ENCODE assay signal across 30 cellular contexts in the genomic region with DNA sequence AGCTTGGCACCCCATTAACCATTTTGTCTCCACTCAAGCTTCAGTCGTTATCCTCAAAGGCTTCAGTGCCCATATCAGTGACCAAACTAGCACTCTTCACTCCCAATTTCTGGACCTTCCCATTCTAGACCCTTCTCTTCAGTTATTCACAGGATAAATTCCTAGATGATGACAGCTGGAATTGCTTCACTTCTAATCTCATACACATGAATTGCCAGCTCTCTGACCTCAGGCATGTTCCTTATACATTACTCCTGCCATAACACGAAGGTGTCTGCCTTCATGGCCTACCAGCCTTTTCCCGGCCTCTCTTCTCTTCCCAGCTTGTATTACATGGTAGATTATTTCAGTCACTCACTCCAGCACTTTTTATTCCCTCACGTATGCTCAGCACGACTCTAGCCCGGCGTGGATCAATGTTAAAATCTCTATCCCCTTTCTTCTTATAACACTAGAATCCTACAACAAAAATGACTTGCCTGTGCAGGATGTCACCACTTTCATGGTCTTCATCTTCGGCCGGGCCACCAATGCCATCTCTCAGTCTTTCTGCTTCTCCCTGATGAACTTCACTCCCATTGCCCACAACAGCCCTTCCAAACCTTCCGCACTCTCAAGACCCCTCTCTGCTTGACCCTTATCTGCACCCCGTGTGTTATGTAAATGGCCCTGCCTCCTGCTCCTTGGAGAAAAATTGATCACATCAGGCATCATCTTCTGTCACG. TPM values are rescaled to one million over a fixed set of nuclear protein-coding genes. Genes with fewer than 3 reads are reported as not detected.
DNase-seq lines count a peak whose midpoint lies in the region; TF ChIP-seq lines count a peak whose summit lies in the region.
"Had no signal": no experiment of that assay in that cellular context is flagged by ENCODE, and none has a peak within 500 bp of the region (broad histone marks: within the 10 kb centered on the region; RNA-seq: fewer than 3 reads in every experiment).

No MANE protein-coding gene starts in this region.

- H2AFZ ChIP-seq in trophoblast cell (ENCODE audit: insufficient read depth, low read length, poor library complexity): no peak overlapping the region

- H4K12ac ChIP-seq in trophoblast cell (ENCODE audit: low read depth, low read length): no peak overlapping the region

- H3K9me3 ChIP-seq in adipocyte (ENCODE audit: control insufficient read depth, low read length) (no peaks in the 10 kb centered on the region), trophoblast cell (ENCODE audit: insufficient read depth, low read depth, low read length) (no peaks in the 10 kb centered on the region)
- H3K9me3 ChIP-seq: BLaER1 treated with 17β-estradiol and CSF1 and Interleukin-3, amounts not matched to agents 10 nM and 100 nM; gastroesophageal sphincter; tibial artery had no signal

- H3K36me3 ChIP-seq in adipocyte (ENCODE audit: control insufficient read depth, insufficient read depth, low read length, severe bottlenecking) (no peaks in the 10 kb centered on the region), trophoblast cell (ENCODE audit: control insufficient read depth in 1 of 2, insufficient read depth in 2 of 2, low read length in 2 of 2) (no peaks in the 10 kb centered on the region)
- H3K36me3 ChIP-seq: BLaER1 treated with 17β-estradiol and CSF1 and Interleukin-3, amounts not matched to agents 10 nM and 100 nM; gastroesophageal sphincter; tibial artery had no signal

- no peak overlapping the region for H2AK5ac ChIP-seq in trophoblast cell (ENCODE audit: low read length)

- H2BK5ac ChIP-seq in trophoblast cell (ENCODE audit: low read depth, low read length, poor library complexity): no peak overlapping the region

- no peak overlapping the region for H2BK120ac ChIP-seq in trophoblast cell (ENCODE audit: insufficient read depth, low read length, poor library complexity)

- H3K4ac ChIP-seq in trophoblast cell (ENCODE audit: low read depth, low read length): no peak overlapping the region

- no peak overlapping the region for H3K4me2 ChIP-seq in trophoblast cell (ENCODE audit: low read length)
- H3K4me2 ChIP-seq: BLaER1 treated with 17β-estradiol and CSF1 and Interleukin-3, amounts not matched to agents 10 nM and 100 nM had no signal

- H2BK12ac ChIP-seq in trophoblast cell (ENCODE audit: low read length): no peak overlapping the region

- H3K4me1 ChIP-seq in adipocyte (ENCODE audit: control insufficient read depth, insufficient read depth, low read length): peaks cover 19% of the 10 kb centered on the region
- H3K4me1 ChIP-seq in trophoblast cell (ENCODE audit: control insufficient read depth in 1 of 2, insufficient read depth in 2 of 2, low read length in 2 of 2): peaks cover 5 to 6% of the 10 kb centered on the region in 2 experiments
- H3K4me1 ChIP-seq: Caco-2 had no signal

- WGBS in trophoblast cell (ENCODE audit: extremely low coverage, insufficient coverage, insufficient read length): no CpG with 5 or more reads among the region's 12 CpGs

- H3K14ac ChIP-seq in trophoblast cell (ENCODE audit: low read length): no peak overlapping the region

- no peaks in the 10 kb centered on the region for H3K27me3 ChIP-seq in adipocyte (replicated peaks; ENCODE audit: control insufficient read depth, insufficient read depth, low read length)
- peaks cover 17% of the 10 kb centered on the region for H3K27me3 ChIP-seq in trophoblast cell (ENCODE audit: insufficient read depth, low read length)

- H3K27ac ChIP-seq in trophoblast cell (ENCODE audit: low read depth, low read length): no peak overlapping the region
- H3K27ac ChIP-seq: BLaER1 treated with 17β-estradiol and CSF1 and Interleukin-3, amounts not matched to agents 10 nM and 100 nM; gastroesophageal sphincter; HL-60; tibial artery had no signal

- no peak overlapping the region for H3K18ac ChIP-seq in trophoblast cell (ENCODE audit: low read length)

- no peak for TF ChIP-seq CTCF in fibroblast of the aortic adventitia (IDR thresholded peaks at IDR 0.05; ENCODE audit: insufficient read depth, low read length)

- H4K8ac ChIP-seq in trophoblast cell (ENCODE audit: low read depth, low read length): no peak overlapping the region

- H3K9ac ChIP-seq in adipocyte (ENCODE audit: low read length) (no peak overlapping the region), trophoblast cell (ENCODE audit: low read length) (no peak overlapping the region)
- H3K9ac ChIP-seq: BLaER1 treated with 17β-estradiol and CSF1 and Interleukin-3, amounts not matched to agents 10 nM and 100 nM had no signal

- H3K4me3 ChIP-seq in adipocyte (ENCODE audit: low read length) (no peak overlapping the region), fibroblast of the aortic adventitia (ENCODE audit: low read depth, low read length) (no peak overlapping the region), trophoblast cell (ENCODE audit: low read depth, low read length) (no peak overlapping the region)
- H3K4me3 ChIP-seq: BLaER1 treated with 17β-estradiol and CSF1 and Interleukin-3, amounts not matched to agents 10 nM and 100 nM; gastroesophageal sphincter; tibial artery had no signal

- H3K79me1 ChIP-seq in trophoblast cell (ENCODE audit: low read length): no peaks in the 10 kb centered on the region

- no peaks in the 10 kb centered on the region for H3K79me2 ChIP-seq in trophoblast cell (ENCODE audit: control insufficient read depth, insufficient read depth, low read length, poor library complexity)

- H4K91ac ChIP-seq in trophoblast cell (ENCODE audit: low read depth, low read length): no peak overlapping the region

- DNase-seq in ELR (ENCODE audit: low read depth) (peak; percentile 41), adipocyte (ENCODE audit: low read depth) (peak; percentile 23), fibroblast of the aortic adventitia (ENCODE audit: low read depth) (peak; percentile 56), trophoblast cell (peak in 1 of 2 donors; percentile 39), middle frontal gyrus (ENCODE audit: extremely low spot score, low spot score) (no peak), cortex of kidney (lab: John Stamatoyannopoulos, UW) (no peak)
- DNase-seq in stimulated activated CD8-positive, alpha-beta memory T cell treated with anti-CD3 and anti-CD28 coated beads, Interleukin-4, amount 100 ng/mL, for 48 hours: no peak
- DNase-seq: activated CD4-positive, alpha-beta memory T cell treated with anti-CD3 and anti-CD28 coated beads, Interleukin-2, amount 10 ng/mL, durations not matched to agents 7 days and 5 days; activated CD4-positive, CD25-positive, alpha-beta regulatory T cell treated with anti-CD3 and anti-CD28 coated beads, Interleukin-2, amount 50 U/mL, for 72 hours; activated effector memory CD4-positive, alpha-beta T cell treated with anti-CD3 and anti-CD28 coated beads, Interleukin-2, amount 50 U/mL, for 16 hours; activated naive CD8-positive, alpha-beta T cell treated with anti-CD3 and anti-CD28 coated beads for 36 hours; activated T-cell treated with anti-CD3 and anti-CD28 coated beads, Interleukin-2, amount 50 U/mL, for 1 hour; Caco-2; cerebellar nuclear complex; DMS79 treated with DMSO at 0.1 percent for 48 hours; hypothalamus; Karpas-422; left ventricle myocardium superior; natural killer cell; NCI-H1417 treated with DMSO at 0.1 percent for 48 hours; NCI-H2081; NCI-H748 treated with DMSO at 0.1 percent for 48 hours; occipital lobe; small intestine; tibial artery had no signal

- H3K23ac ChIP-seq in trophoblast cell (ENCODE audit: low read length): peak overlapping the region; percentile 74

RNA-seq across cellular contexts. Expression of a gene that starts 36.9 kb away (rescaled TPM):
- 196 and 334 TPM in 2 replicates for total RNA-seq in fibroblast of the aortic adventitia (ENCODE audit: low replicate concordance)
- 560 and 594 TPM in 2 replicates for polyA plus RNA-seq in trophoblast cell (2013)

RNA-seq across cellular contexts. Expression of a gene that starts 57.0 kb away (rescaled TPM):
- 18.2 and 19.2 TPM in 2 replicates for total RNA-seq in fibroblast of the aortic adventitia (ENCODE audit: low replicate concordance)
- polyA plus RNA-seq in trophoblast cell (2013): 5.3 and 5.7 TPM in 2 replicates
- total RNA-seq: Caco-2, natural killer cell had no signal

RNA-seq across cellular contexts. Expression of a gene that starts 58.7 kb away (rescaled TPM):
- 1.7 and 6.8 TPM in 2 replicates for total RNA-seq in fibroblast of the aortic adventitia (ENCODE audit: low replicate concordance)
- 0.04 and 0.15 TPM in 2 replicates for polyA plus RNA-seq in trophoblast cell (2013)
- total RNA-seq: activated CD4-positive, alpha-beta memory T cell treated with anti-CD3 and anti-CD28 coated beads, Interleukin-2, amount 10 ng/mL, durations not matched to agents 7 days and 5 days; activated naive CD8-positive, alpha-beta T cell treated with anti-CD3 and anti-CD28 coated beads for 36 hours; gastroesophageal sphincter; left ventricle myocardium superior; mesothelial cell of epicardium; natural killer cell; occipital lobe; T-helper 1 cell treated with Interleukin-12 subunit alpha and Interleukin-12 subunit beta and Interleukin-4 antibody, amounts not matched to agents 30 ng/mL and 1 ng/mL, for 36 hours had no signal
- polyA plus RNA-seq: small intestine had no signal

Comparison
In these comparisons a context has a peak if more than half of its experiments do, and no peak if none do; other contexts are left out.
1. DNase-seq: peak in ELR (single experiment), adipocyte (single experiment) and fibroblast of the aortic adventitia (single experiment); none in middle frontal gyrus (single experiment), cortex of kidney (single experiment) and stimulated activated CD8-positive, alpha-beta memory T cell treated with anti-CD3 and anti-CD28 coated beads, Interleukin-4, amount 100 ng/mL, for 48 hours (single experiment).